In the genomic region with DNA sequence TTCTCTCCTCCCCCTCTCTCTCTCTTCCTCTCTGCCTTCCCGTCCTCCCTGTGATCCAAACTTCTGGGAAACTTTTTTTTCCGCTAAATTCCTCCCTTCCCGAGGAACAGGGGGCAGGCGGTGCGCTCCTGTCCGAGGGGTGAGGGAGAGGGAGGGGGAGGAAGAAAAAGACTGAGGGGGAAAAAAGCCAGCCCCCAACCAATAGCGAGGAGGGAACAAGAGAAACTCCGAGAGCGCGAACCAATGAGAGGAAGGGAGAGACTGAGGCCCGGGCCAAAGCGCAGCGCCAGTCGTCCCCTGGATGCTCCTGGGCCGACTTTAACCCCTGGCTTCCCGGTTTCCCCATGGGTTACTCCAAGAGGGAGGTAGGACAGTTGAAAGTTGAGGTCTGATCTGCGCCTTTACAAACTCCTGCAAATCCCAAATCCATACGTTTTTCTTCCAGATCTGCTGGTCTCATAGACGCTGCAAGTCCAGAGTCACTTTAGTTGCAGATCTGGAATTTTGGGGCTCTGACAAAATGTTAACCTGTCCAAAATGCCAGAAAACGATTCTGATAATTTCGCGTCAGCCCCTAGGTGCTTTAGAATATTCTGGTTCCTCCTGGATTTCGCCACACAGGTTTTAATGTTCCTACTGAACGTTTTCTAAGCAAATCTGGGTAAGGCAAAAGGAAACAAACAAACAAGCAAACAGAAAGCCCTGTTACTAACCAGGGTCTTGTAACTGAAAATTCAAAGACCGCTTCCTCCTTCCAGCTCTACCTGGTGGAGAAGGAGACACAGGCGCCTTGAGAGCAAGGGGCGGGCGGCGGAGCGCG, we compare ENCODE assay signal across 1 cellular context.
TF ChIP-seq lines count a peak whose summit lies in the region.

A gene (minus strand): TSS at position 158 of the 820 bp plus-strand sequence. CDS start 548 bp downstream, outside the sequence.

TF ChIP-seq in endothelial cell of umbilical vein, 7 proteins besides CTCF, POLR2A, EP300 and RAD21 (continued from another document):
- TF ChIP-seq, protein P1, sequence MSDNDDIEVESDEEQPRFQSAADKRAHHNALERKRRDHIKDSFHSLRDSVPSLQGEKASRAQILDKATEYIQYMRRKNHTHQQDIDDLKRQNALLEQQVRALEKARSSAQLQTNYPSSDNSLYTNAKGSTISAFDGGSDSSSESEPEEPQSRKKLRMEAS (IDR thresholded peaks at IDR 0.05; ENCODE audit: insufficient read depth, insufficient read length) = no peak
